ENCODE assay signal across 9 cellular contexts in the genomic region with DNA sequence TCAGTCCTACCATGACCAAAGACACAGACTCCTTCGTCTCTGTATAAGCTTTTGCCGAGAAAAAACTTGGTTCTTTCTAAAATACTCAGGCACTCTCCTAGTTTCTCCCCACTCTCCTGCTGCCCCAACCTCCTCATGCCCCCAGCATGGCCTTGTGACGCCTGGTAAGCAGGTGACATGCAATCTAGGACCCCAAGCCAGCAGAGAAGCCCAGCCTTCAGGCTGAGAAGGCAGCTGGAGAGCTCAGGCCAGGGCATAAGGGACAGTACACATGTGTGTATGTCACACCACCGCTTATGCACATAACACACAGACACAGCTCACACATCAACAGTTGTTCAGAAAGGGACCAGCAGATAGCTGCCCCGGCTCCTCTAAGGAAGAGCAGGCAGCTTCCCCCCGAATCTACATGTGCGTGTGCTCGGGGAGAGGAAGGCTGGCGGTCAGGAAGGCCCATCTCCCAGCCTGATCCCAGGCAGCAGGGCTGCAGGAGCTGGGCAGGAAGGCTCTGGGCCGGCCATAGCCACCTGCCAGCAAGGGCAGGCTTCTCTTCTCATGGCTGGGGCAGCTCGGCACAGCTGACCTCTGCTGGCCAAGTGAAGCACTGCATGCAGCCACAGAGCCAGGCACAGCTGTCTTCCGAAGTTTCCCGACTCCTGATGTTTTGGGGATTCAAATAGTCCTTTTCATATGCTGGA. TPM values are rescaled to one million over a fixed set of nuclear protein-coding genes. Genes with fewer than 3 reads are reported as not detected.
DNase-seq lines count a peak whose midpoint lies in the region; ATAC-seq and TF ChIP-seq lines count a peak whose summit lies in the region.
"Had no signal": no experiment of that assay in that cellular context is flagged by ENCODE, and none has a peak within 500 bp of the region (broad histone marks: within the 10 kb centered on the region; RNA-seq: fewer than 3 reads in every experiment).

No MANE protein-coding gene starts in this region.

- in situ Hi-C loops in Panc1 (cut with HindIII; ENCODE audit: low pct_unique_long_range_greater_than_20kb, low sequenced_read_pairs) = no loop called here

- H3K4me3 ChIP-seq in Panc1 (ENCODE audit: low read depth in 2 of 2, low read length in 2 of 2) (no peak overlapping the region), testis (no peak overlapping the region)

- H3K36me3 ChIP-seq in Panc1 (ENCODE audit: control insufficient read depth, insufficient read depth, low read length) (peaks cover 12% of the 10 kb centered on the region; the same call in 1 of the 2 replicates), testis (ENCODE audit: low read depth, missing control alignments) (no peaks in the 10 kb centered on the region)

- H3K27me3 ChIP-seq in Panc1 (ENCODE audit: control insufficient read depth, insufficient read depth, low read length) (no peaks in the 10 kb centered on the region), testis (no peaks in the 10 kb centered on the region)

- H3K27ac ChIP-seq in Panc1 (ENCODE audit: low read length) (no peak overlapping the region), testis (no peak overlapping the region)

- H3K27ac Mint-ChIP-seq in activated T-cell treated with anti-CD3 and anti-CD28 coated beads, Interleukin-2, amount 50 U/mL, for 72 hours = peak overlapping the region; percentile 18
- H3K27ac Mint-ChIP-seq in nephron = peak overlapping the region in 1 of 3 experiments; percentile 37

- DNase-seq in NCI-H82 (lab: John Stamatoyannopoulos, UW) (peak; percentile 75), NCI-H82 treated with DMSO at 0.1 percent for 48 hours (lab: John Stamatoyannopoulos, UW; ENCODE audit: unreplicated experiment) (no peak), Panc1 (ENCODE audit: low read depth, low spot score) (peak; percentile 48), fibroblast of gingiva (ENCODE audit: low read depth) (peak; percentile 38), testis (peak; percentile 79)
- peak; percentile 60 to 64 for DNase-seq in activated T-cell treated with anti-CD3 and anti-CD28 coated beads, Interleukin-2, amount 50 U/mL, for 72 hours

- 65 to 77% methylated on average over 10 to 13 of the region's 13 CpGs for WGBS in testis, 2 donors

- POLR2A ChIA-PET in Panc1 (lab: Charles Lee) = no interaction called here

- no TSS peak for BruUV-seq in Panc1 (replicated peaks; lab: Mats Ljungman, UMichigan)

- CTCF ChIA-PET in Panc1 (lab: Charles Lee) = interaction anchor here (0.6 to 1.7 kb wide), 6 partner anchors 13 to 364 kb away, joined by 3 to 13 read pairs (median 4); a partner anchor contains a TSS

- peaks cover 24% of the 10 kb centered on the region for H3K4me1 Mint-ChIP-seq in activated T-cell treated with anti-CD3 and anti-CD28 coated beads, Interleukin-2, amount 50 U/mL, for 72 hours (ENCODE audit: low read depth)
- no peaks in the 10 kb centered on the region for H3K4me1 Mint-ChIP-seq in nephron

- H3K27me3 Mint-ChIP-seq in activated T-cell treated with anti-CD3 and anti-CD28 coated beads, Interleukin-2, amount 50 U/mL, for 72 hours (ENCODE audit: low read depth) = no peaks in the 10 kb centered on the region
- no peaks in the 10 kb centered on the region for H3K27me3 Mint-ChIP-seq in nephron (ENCODE audit: low read depth)

- no peaks in the 10 kb centered on the region for H3K9me3 Mint-ChIP-seq in activated T-cell treated with anti-CD3 and anti-CD28 coated beads, Interleukin-2, amount 50 U/mL, for 72 hours
- no peaks in the 10 kb centered on the region for H3K9me3 Mint-ChIP-seq in nephron

- H3K4me3 Mint-ChIP-seq in activated T-cell treated with anti-CD3 and anti-CD28 coated beads, Interleukin-2, amount 50 U/mL, for 72 hours = no peak overlapping the region
- no peak overlapping the region for H3K4me3 Mint-ChIP-seq in nephron

- peak; percentile 99 for TF ChIP-seq CTCF in Panc1 (IDR thresholded peaks at IDR 0.05)
- TF ChIP-seq CTCF in nephron (IDR thresholded peaks at IDR 0.05; ENCODE audit: unreplicated experiment in 3 of 3) = peak; percentile 89 to 92 (median 92)
- TF ChIP-seq CTCF in testis (IDR thresholded peaks at IDR 0.05) = peak; percentile 77 to 97 (median 85)

- H3K9me3 ChIP-seq in Panc1 (ENCODE audit: control insufficient read depth, insufficient read depth, low read depth, low read length) (no peaks in the 10 kb centered on the region), testis (no peaks in the 10 kb centered on the region)

- no peak for TF ChIP-seq POLR2A in testis (IDR thresholded peaks at IDR 0.05)

- peak; percentile 64 for ATAC-seq in HG03460 (IDR thresholded peaks at IDR 0.05; ENCODE audit: unreplicated experiment)
- peak; percentile 76 for ATAC-seq in Panc1
- peak; percentile 78 to 80 for ATAC-seq in activated T-cell treated with anti-CD3 and anti-CD28 coated beads, Interleukin-2, amount 50 U/mL, for 72 hours (replicated peaks in 1 of 2)

- H3K36me3 Mint-ChIP-seq in activated T-cell treated with anti-CD3 and anti-CD28 coated beads, Interleukin-2, amount 50 U/mL, for 72 hours (ENCODE audit: insufficient read depth in 2 of 2) = peaks cover 7 to 21% of the 10 kb centered on the region in 2 donors
- peaks cover 46% of the 10 kb centered on the region for H3K36me3 Mint-ChIP-seq in nephron (ENCODE audit: low read depth)

- intact Hi-C loops in Panc1 (cut with micrococcal nuclease; ENCODE audit: unreplicated experiment) (loop anchor here (10.0 kb wide), 1 partner anchor 320 kb away; no protein-coding TSS in a partner anchor), testis (cut with DNase I; ENCODE audit: low total_unique reads) (no loop called here)

- H3K4me1 ChIP-seq in Panc1 (ENCODE audit: control insufficient read depth, insufficient read depth, low read length) (peaks cover 6% of the 10 kb centered on the region; the same call in 1 of the 2 replicates), testis (no peaks in the 10 kb centered on the region)

RNA-seq across cellular contexts. Expression of a gene that starts 8.5 kb away (rescaled TPM):
- total RNA-seq in Panc1 (2021; ENCODE audit: unreplicated experiment) (147 TPM), testis (10 to 100 TPM; 58.8 to 72.8 TPM)
- 124 TPM for polyA plus RNA-seq in Panc1 (2012; ENCODE audit: insufficient read length)
- 10 to 100 TPM; 59.9 to 72.3 TPM for total RNA-seq in activated T-cell treated with anti-CD3 and anti-CD28 coated beads, Interleukin-2, amount 50 U/mL, for 72 hours
- 68.8 TPM for polyA plus RNA-seq in testis (ENCODE audit: insufficient read depth, low read depth, low replicate concordance)

RNA-seq across cellular contexts. Expression of a gene that starts 16.8 kb away (rescaled TPM):
- total RNA-seq in Panc1 (2021; ENCODE audit: unreplicated experiment) (123 TPM), testis (100 to 1,000 TPM; 164 to 236 TPM)
- polyA plus RNA-seq in Panc1 (2012; ENCODE audit: insufficient read length) = 186 TPM
- 10 to 100 TPM; 73.6 to 79.8 TPM for total RNA-seq in activated T-cell treated with anti-CD3 and anti-CD28 coated beads, Interleukin-2, amount 50 U/mL, for 72 hours
- 77.8 TPM for polyA plus RNA-seq in testis (ENCODE audit: insufficient read depth, low read depth, low replicate concordance)

RNA-seq across cellular contexts. Expression of a gene that starts 24.1 kb away (rescaled TPM):
- total RNA-seq in Panc1 (2021; ENCODE audit: unreplicated experiment) = not detected
- 0.11 TPM for polyA plus RNA-seq in Panc1 (2012; ENCODE audit: insufficient read length)
- under 1 TPM; 0.12 to 0.25 TPM for total RNA-seq in activated T-cell treated with anti-CD3 and anti-CD28 coated beads, Interleukin-2, amount 50 U/mL, for 72 hours
- under 1 TPM; 0.37 to 0.55 TPM for total RNA-seq in testis
- polyA plus RNA-seq in testis (ENCODE audit: insufficient read depth, low read depth, low replicate concordance) = 0.83 TPM
- total RNA-seq: mononuclear cell had no signal

RNA-seq across cellular contexts. Expression of a gene that starts 41.2 kb away (rescaled TPM):
- total RNA-seq in Panc1 (2021; ENCODE audit: unreplicated experiment) = 166 TPM
- polyA plus RNA-seq in Panc1 (2012; ENCODE audit: insufficient read length) = 167 TPM
- total RNA-seq in activated T-cell treated with anti-CD3 and anti-CD28 coated beads, Interleukin-2, amount 50 U/mL, for 72 hours = 10 to 100 TPM; 79.6 to 82.7 TPM
- 10 to 100 TPM; 82.4 to 95.1 TPM for total RNA-seq in testis
- polyA plus RNA-seq in testis (ENCODE audit: insufficient read depth, low read depth, low replicate concordance) = 87.0 TPM
